11 cellular contexts compared by ENCODE assay signal in genomic region chr1:20725189-20726106, GRCh38. TPM values are rescaled to one million over a fixed set of nuclear protein-coding genes. Genes with fewer than 3 reads are reported as not detected.
DNase-seq lines count a peak whose midpoint lies in the region; ATAC-seq and TF ChIP-seq lines count a peak whose summit lies in the region.
"Had no signal": no experiment of that assay in that cellular context is flagged by ENCODE, and none has a peak within 500 bp of the region (broad histone marks: within the 10 kb centered on the region; RNA-seq: fewer than 3 reads in every experiment).

No MANE protein-coding gene starts in this region.

- no peaks in the 10 kb centered on the region for H3K9me3 ChIP-seq in adipocyte (ENCODE audit: control insufficient read depth, low read length)
- no peaks in the 10 kb centered on the region for H3K9me3 ChIP-seq in CD4-positive, alpha-beta T cell (ENCODE audit: control insufficient read depth, low read length)

- CTCF ChIA-PET in CD4-positive, alpha-beta T cell (lab: Charles Lee), result no interaction called here

- H3K36me3 ChIP-seq in adipocyte (ENCODE audit: control insufficient read depth, insufficient read depth, low read length, severe bottlenecking) (no peaks in the 10 kb centered on the region), kidney epithelial cell (ENCODE audit: control insufficient read depth, insufficient read depth, low read length) (no peaks in the 10 kb centered on the region)

- no peak for TF ChIP-seq POLR2A in GM18505 (IDR thresholded peaks at IDR 0.05; ENCODE audit: borderline replicate concordance, extremely low read depth, insufficient read depth, insufficient read length)

- POLR2A ChIA-PET in CD4-positive, alpha-beta T cell (lab: Charles Lee), result no interaction called here

- H3K27me3 Mint-ChIP-seq in CD4-positive, alpha-beta T cell, result peaks cover 17% of the 10 kb centered on the region

- no peak overlapping the region for H3K4me3 Mint-ChIP-seq in CD4-positive, alpha-beta T cell

- H3K9ac ChIP-seq in adipocyte (ENCODE audit: low read length), result no peak overlapping the region

- no peak overlapping the region for H3K27ac ChIP-seq in CD4-positive, alpha-beta T cell (ENCODE audit: low read depth, low read length)

- no peaks in the 10 kb centered on the region for H3K4me1 ChIP-seq in adipocyte (ENCODE audit: control insufficient read depth, insufficient read depth, low read length)

- DNase-seq in Ammon's horn (ENCODE audit: low spot score) (peak; percentile 1), HT1080 (ENCODE audit: low read depth) (peak; percentile 81), adipocyte (ENCODE audit: low read depth) (peak; percentile 20), kidney epithelial cell (ENCODE audit: low read depth) (peak; percentile 38)
- DNase-seq in CD4-positive, alpha-beta T cell, result no peak
- DNase-seq: NCI-H1694 had no signal

- intact Hi-C loops in CD4-positive, alpha-beta T cell (cut with DNase I, micrococcal nuclease), result no loop called here

- TF ChIP-seq CTCF in kidney epithelial cell (IDR thresholded peaks at IDR 0.05; ENCODE audit: insufficient read depth, low read length, poor library complexity, severe bottlenecking), result no peak
- TF ChIP-seq CTCF in CD4-positive, alpha-beta T cell (IDR thresholded peaks at IDR 0.05), result no peak

- H3K9me3 Mint-ChIP-seq in CD4-positive, alpha-beta T cell, result no peaks in the 10 kb centered on the region
- H3K9me3 Mint-ChIP-seq: activated T-helper 2 cell treated with anti-CD3 and anti-CD28 coated beads, Interferon-gamma antibody, Interleukin-2, Interleukin-4, amounts not matched to agents 10 μg/mL and 5 μg/mL and 100 μg/mL, durations not matched to agents 14 hours and 24 hours and 36 hours had no signal

- H3K4me3 ChIP-seq in adipocyte (ENCODE audit: low read length), result no peak overlapping the region
- H3K4me3 ChIP-seq in kidney epithelial cell (ENCODE audit: low read depth, low read length), result no peak overlapping the region

- H3K36me3 Mint-ChIP-seq in CD4-positive, alpha-beta T cell (ENCODE audit: low read depth), result no peaks in the 10 kb centered on the region

- H3K27ac Mint-ChIP-seq in CD4-positive, alpha-beta T cell, result no peak overlapping the region
- H3K27ac Mint-ChIP-seq: activated T-helper 2 cell treated with anti-CD3 and anti-CD28 coated beads, Interferon-gamma antibody, Interleukin-2, Interleukin-4, amounts not matched to agents 10 μg/mL and 5 μg/mL and 100 μg/mL, durations not matched to agents 14 hours and 24 hours and 36 hours had no signal

- ATAC-seq in GM21447 (IDR thresholded peaks at IDR 0.05; ENCODE audit: unreplicated experiment) (no peak), GM18505 (IDR thresholded peaks at IDR 0.05; ENCODE audit: unreplicated experiment) (no peak), HG02970 (IDR thresholded peaks at IDR 0.05; ENCODE audit: low FRiP score, unreplicated experiment) (no peak)
- no peak for ATAC-seq in CD4-positive, alpha-beta T cell (ENCODE audit: poor library complexity)

- H3K27me3 ChIP-seq in adipocyte (replicated peaks; ENCODE audit: control insufficient read depth, insufficient read depth, low read length) (peaks cover 19% of the 10 kb centered on the region), kidney epithelial cell (ENCODE audit: control insufficient read depth, insufficient read depth, low read length) (no peaks in the 10 kb centered on the region)
- peaks cover 8% of the 10 kb centered on the region for H3K27me3 ChIP-seq in CD4-positive, alpha-beta T cell (ENCODE audit: control insufficient read depth, insufficient read depth, low read length)

- H3K4me1 Mint-ChIP-seq in CD4-positive, alpha-beta T cell (ENCODE audit: low read depth), result peaks cover 4% of the 10 kb centered on the region

RNA-seq across cellular contexts. Expression of gene SH2D5, which starts 7.1 kb away (rescaled TPM):
- 26.9 and 29.1 TPM in 2 replicates for total RNA-seq in HT1080 (2014; rRNA removed; shearing (Covaris generic))
- polyA plus RNA-seq in HT1080 (2015; cell fraction: cytosol; rRNA removed), result 10.0 and 11.3 TPM in 2 replicates
- 23.3 TPM in 2 replicates for polyA plus RNA-seq in HT1080 (2015; cell fraction: nucleus; rRNA removed)
- total RNA-seq in kidney epithelial cell, result 11.7 and 17.5 TPM in 2 replicates
- under 1 TPM in 1 of 2 experiments, not detected in 1; 0.08 TPM for total RNA-seq in CD4-positive, alpha-beta T cell

RNA-seq across cellular contexts. Expression of gene KIF17, which starts 7.6 kb away (rescaled TPM):
- total RNA-seq in HT1080 (2014; rRNA removed; shearing (Covaris generic)), result 0.06 and 0.47 TPM in 2 replicates
- polyA plus RNA-seq in HT1080 (2015; cell fraction: cytosol; rRNA removed), result 0.17 and 0.75 TPM in 2 replicates
- polyA plus RNA-seq in HT1080 (2015; cell fraction: nucleus; rRNA removed), result 0.06 and 0.32 TPM in 2 replicates
- total RNA-seq in kidney epithelial cell, result 1.3 and 1.6 TPM in 2 replicates
- not detected for total RNA-seq in CD4-positive, alpha-beta T cell
- total RNA-seq: T-helper 1 cell treated with Interleukin-12 subunit alpha and Interleukin-12 subunit beta and Interleukin-4 antibody, amounts not matched to agents 30 ng/mL and 1 ng/mL, for 36 hours had no signal

Comparison
In these comparisons a context has a peak if more than half of its experiments do, and no peak if none do; other contexts are left out.
1. DNase-seq: peak in Ammon's horn (single experiment), HT1080 (single experiment), adipocyte (single experiment) and kidney epithelial cell (single experiment); none in CD4-positive, alpha-beta T cell (0 of 10).
2. RNA of gene SH2D5, which starts 7.1 kb away (total RNA-seq): 26.9 to 29.1 TPM in HT1080 and 11.7 to 17.5 TPM in kidney epithelial cell; 0.08 TPM in CD4-positive, alpha-beta T cell; every median in the first group is over 10 times any median in the second.